8 cellular contexts compared by ENCODE assay signal in genomic region chr4:6695660-6696581, GRCh38. TPM values are rescaled to one million over a fixed set of nuclear protein-coding genes. Genes with fewer than 3 reads are reported as not detected.
A peak's percentile ranks its signal among the peaks of the same experiment; 100 is the strongest.
DNase-seq lines count a peak whose midpoint lies in the region; ATAC-seq and TF ChIP-seq lines count a peak whose summit lies in the region.

No MANE protein-coding gene starts in this region.

- TF ChIP-seq CTCF in psoas muscle (IDR thresholded peaks at IDR 0.05) (no peak), A673 (conservative IDR thresholded peaks at IDR 0.05; ENCODE audit: low read depth, low read length) (no peak)

- DNase-seq in H7, result peak; percentile 36
- DNase-seq in T-helper 17 cell, result peak; percentile 35 to 58 (median 52)
- DNase-seq in psoas muscle, result no peak
- no peak for DNase-seq in A673 (ENCODE audit: low spot score)
- no peak for DNase-seq in NCI-H1092 treated with DMSO at 0.1 percent for 48 hours (lab: John Stamatoyannopoulos, UW)
- no peak for DNase-seq in RKO (ENCODE audit: low spot score)

- H3K9me3 ChIP-seq in T-helper 17 cell (ENCODE audit: control insufficient read depth, low read length, poor library complexity, severe bottlenecking) (no peaks in the 10 kb centered on the region), duodenal mucosa (ENCODE audit: control insufficient read depth in 1 of 2, low read length in 2 of 2) (no peaks in the 10 kb centered on the region), psoas muscle (no peaks in the 10 kb centered on the region), A673 (ENCODE audit: low read depth, low read length, poor library complexity, severe bottlenecking) (no peaks in the 10 kb centered on the region)

- peak; percentile 90 for ATAC-seq in T-helper 17 cell
- peak in 3 of 4 donors; percentile 24 to 45 (median 38) for ATAC-seq in psoas muscle
- ATAC-seq in HG02884 (IDR thresholded peaks at IDR 0.05; ENCODE audit: unreplicated experiment), result no peak

- 74 to 79% (median 76%) methylated on average over 18 of the region's 18 CpGs for WGBS in psoas muscle, 3 donors

- H3K27me3 ChIP-seq in H7 (ENCODE audit: control insufficient read depth, insufficient read depth, low read length) (no peaks in the 10 kb centered on the region), duodenal mucosa (ENCODE audit: control insufficient read depth in 1 of 2, insufficient read depth in 2 of 2, low read length in 2 of 2) (no peaks in the 10 kb centered on the region), psoas muscle (ENCODE audit: insufficient read depth in 3 of 3, low read length in 2 of 3) (no peaks in the 10 kb centered on the region), A673 (replicated peaks; ENCODE audit: insufficient read depth, low read depth, low read length, poor library complexity) (no peaks in the 10 kb centered on the region)

- H3K4me1 Mint-ChIP-seq in T-helper 17 cell, result peaks cover 59% of the 10 kb centered on the region

- CTCF ChIA-PET in A673 (lab: Charles Lee), result no interaction called here

- no peaks in the 10 kb centered on the region for H3K36me3 Mint-ChIP-seq in T-helper 17 cell (ENCODE audit: low read depth)

- no peaks in the 10 kb centered on the region for H3K27me3 Mint-ChIP-seq in T-helper 17 cell

- POLR2A ChIA-PET in A673 (lab: Charles Lee; ENCODE audit: low non-redundant PET), result no interaction called here

- H3K4me3 ChIP-seq in H7 (ENCODE audit: insufficient read depth, low read depth, low read length) (no peak overlapping the region), duodenal mucosa (ENCODE audit: low read depth in 1 of 2, low read length in 2 of 2) (peak overlapping the region in 1 of 2 donors; percentile 19), psoas muscle (no peak overlapping the region), A673 (ENCODE audit: low read depth, low read length, poor library complexity, severe bottlenecking) (no peak overlapping the region)

- BruUV-seq in A673 (replicated peaks; lab: Mats Ljungman, UMichigan), result no TSS peak

- H3K36me3 ChIP-seq in H7 (replicated peaks; ENCODE audit: control insufficient read depth, insufficient read depth, low read length), result no peaks in the 10 kb centered on the region
- peaks cover 0 to 3% of the 10 kb centered on the region in 2 donors for H3K36me3 ChIP-seq in duodenal mucosa (ENCODE audit: control insufficient read depth in 1 of 2, insufficient read depth in 2 of 2, low read length in 2 of 2)
- peaks cover 0 to 15% of the 10 kb centered on the region in 2 donors for H3K36me3 ChIP-seq in psoas muscle (ENCODE audit: insufficient read depth in 1 of 2, low read depth in 1 of 2)
- H3K36me3 ChIP-seq in A673 (ENCODE audit: insufficient read depth, low read length, poor library complexity, severe bottlenecking), result no peaks in the 10 kb centered on the region

- peak overlapping the region; percentile 80 for H3K4me3 Mint-ChIP-seq in T-helper 17 cell

- peak overlapping the region; percentile 100 for H3K27ac Mint-ChIP-seq in T-helper 17 cell

- H3K9ac ChIP-seq in duodenal mucosa (ENCODE audit: low read depth in 1 of 2, low read length in 2 of 2), result peak overlapping the region in 1 of 2 donors; percentile 23

- intact Hi-C loops in psoas muscle (cut with DNase I), result no loop called here
- intact Hi-C loops in A673 (cut with micrococcal nuclease; ENCODE audit: unreplicated experiment), result no loop called here

- H3K4me1 ChIP-seq in duodenal mucosa (ENCODE audit: control insufficient read depth in 1 of 2, insufficient read depth in 2 of 2, low read length in 2 of 2) (peaks cover 28 to 30% of the 10 kb centered on the region in 2 donors), psoas muscle (peaks cover 16% of the 10 kb centered on the region), A673 (ENCODE audit: insufficient read depth, low read length, poor library complexity, severe bottlenecking) (no peaks in the 10 kb centered on the region)

- H3K27ac ChIP-seq in duodenal mucosa (ENCODE audit: low read depth, low read length) (peak overlapping the region; percentile 72), psoas muscle (peak overlapping the region; percentile 30), A673 (ENCODE audit: low read depth, low read length, poor library complexity, severe bottlenecking) (no peak overlapping the region)

RNA-seq across cellular contexts. Expression of gene S100P, which starts 2.2 kb away (rescaled TPM):
- total RNA-seq in H7 (2014; rRNA removed; shearing (Covaris generic)), result not detected in 2 replicates
- total RNA-seq in T-helper 17 cell (1 to 10 TPM; 2.1 to 3.8 TPM), psoas muscle (1 to 10 TPM in 1 of 4 donors, under 1 TPM in 2, not detected in 1; 0.34 to 1.5 (median 0.68) TPM), A673 (2021) (0.45 and 0.98 TPM in 2 replicates)
- polyA plus RNA-seq in psoas muscle, result under 1 TPM; 0.34 to 0.36 (median 0.35) TPM

RNA-seq across cellular contexts. Expression of gene MRFAP1L1, which starts 13.7 kb away (rescaled TPM):
- total RNA-seq in H7 (2014; rRNA removed; shearing (Covaris generic)), result 49.0 and 52.5 TPM in 2 replicates
- total RNA-seq in T-helper 17 cell (10 to 100 TPM; 29.3 to 33.0 TPM), psoas muscle (10 to 100 TPM; 30.0 to 39.1 (median 32.4) TPM), A673 (2021) (60.8 and 61.0 TPM in 2 replicates)
- polyA plus RNA-seq in psoas muscle, result 10 to 100 TPM; 40.5 to 79.0 (median 48.5) TPM

RNA-seq across cellular contexts. Expression of gene BLOC1S4, which starts 20.1 kb away (rescaled TPM):
- total RNA-seq in H7 (2014; rRNA removed; shearing (Covaris generic)), result 35.5 and 39.7 TPM in 2 replicates
- 10 to 100 TPM; 19.2 to 20.8 TPM for total RNA-seq in T-helper 17 cell
- 10 to 100 TPM in 3 of 4 donors, 1 to 10 TPM in 1; 9.3 to 15.0 (median 14.2) TPM for total RNA-seq in psoas muscle
- polyA plus RNA-seq in psoas muscle, result 10 to 100 TPM in 1 of 3 donors, 1 to 10 TPM in 2; 7.6 to 13.8 (median 9.7) TPM
- 12.3 and 13.2 TPM in 2 replicates for total RNA-seq in A673 (2021)

RNA-seq across cellular contexts. Expression of gene MRFAP1, which starts 55.4 kb away (rescaled TPM):
- 82.2 and 83.2 TPM in 2 replicates for total RNA-seq in H7 (2014; rRNA removed; shearing (Covaris generic))
- total RNA-seq in T-helper 17 cell (100 to 1,000 TPM; 158 to 163 TPM), psoas muscle (100 to 1,000 TPM; 216 to 300 (median 250) TPM), A673 (2021) (391 and 402 TPM in 2 replicates)
- 100 to 1,000 TPM; 300 to 539 (median 398) TPM for polyA plus RNA-seq in psoas muscle

Comparison
In these comparisons a context has a peak if more than half of its experiments do, and no peak if none do; other contexts are left out.
1. DNase-seq: peak in H7 (single experiment) and T-helper 17 cell (3 of 3); none in psoas muscle (0 of 2), A673 (single experiment), NCI-H1092 treated with DMSO at 0.1 percent for 48 hours (single experiment) and RKO (single experiment).